ENCODE assay signal across 12 cellular contexts in genomic region chr13:51229731-51230130, GRCh38. TPM values are rescaled to one million over a fixed set of nuclear protein-coding genes. Genes with fewer than 3 reads are reported as not detected.
"Had no signal": no experiment of that assay in that cellular context is flagged by ENCODE, and none has a peak within 500 bp of the region (broad histone marks: within the 10 kb centered on the region; RNA-seq: fewer than 3 reads in every experiment).

No MANE protein-coding gene starts in this region.

- H3K27ac ChIP-seq: foreskin keratinocyte, VCaP had no signal

- DNase-seq: activated CD4-positive, alpha-beta T cell treated with anti-CD3 and anti-CD28 coated beads, Interleukin-2, amount 10 ng/mL, durations not matched to agents 24 days and 14 days; activated naive CD4-positive, alpha-beta T cell treated with anti-CD3 and anti-CD28 coated beads, Interleukin-2, amount 50 U/mL, for 16 hours; activated T-cell treated with anti-CD3 and anti-CD28 coated beads for 4 hours; foreskin keratinocyte; islet precursor cell; naive thymus-derived CD4-positive, alpha-beta T cell; stimulated activated CD4-positive, alpha-beta T cell treated with anti-CD3 and anti-CD28 coated beads, Interleukin-2, amount 100 ng/mL, for 24 hours; stimulated activated naive B cell treated with anti-CD40 and anti-IgM and Interleukin-4, amounts not matched to agents 10 μg/mL and 1 μg/mL and 100 μg/mL, for 72 hours; T-cell had no signal

- ATAC-seq: activated T-helper 17 cell treated with anti-CD3 and anti-CD28 coated beads, Interleukin-2, amount 50 U/mL, for 72 hours; esophagus mucosa; foreskin keratinocyte; naive thymus-derived CD4-positive, alpha-beta T cell; stimulated activated naive B cell treated with anti-CD40 and anti-IgM and Interleukin-4, amounts not matched to agents 10 μg/mL and 1 μg/mL and 100 μg/mL, for 72 hours; T-cell had no signal

- H3K4me1 ChIP-seq: foreskin keratinocyte had no signal

RNA-seq across cellular contexts. Expression of gene FAM124A, which starts 7.5 kb away (rescaled TPM):
- polyA plus RNA-seq: naive thymus-derived CD4-positive, alpha-beta T cell had no signal
